Comparison of ENCODE assay signal across 18 cellular contexts in genomic region chr6:10553869-10554268, GRCh38. TPM values are rescaled to one million over a fixed set of nuclear protein-coding genes. Genes with fewer than 3 reads are reported as not detected.
DNase-seq lines count a peak whose midpoint lies in the region; ATAC-seq and TF ChIP-seq lines count a peak whose summit lies in the region.
"Had no signal": no experiment of that assay in that cellular context is flagged by ENCODE, and none has a peak within 500 bp of the region (broad histone marks: within the 10 kb centered on the region; RNA-seq: fewer than 3 reads in every experiment).

No MANE protein-coding gene starts in this region.

- CTCF ChIA-PET in WTC11 (lab: Charles Lee), result no interaction called here

- no peaks in the 10 kb centered on the region for H3K9me2 ChIP-seq in GM23338 (ENCODE audit: insufficient read depth)

- H3K36me3 Mint-ChIP-seq in GM23338 (ENCODE audit: low read depth) (peaks cover 25% of the 10 kb centered on the region), WTC11 (peaks cover 3% of the 10 kb centered on the region; the same call in 1 of the 2 replicates)

- H3K9me3 ChIP-seq in gastroesophageal sphincter (no peaks in the 10 kb centered on the region), stomach (no peaks in the 10 kb centered on the region)
- H3K9me3 ChIP-seq: A549; BLaER1 treated with 17β-estradiol and CSF1 and Interleukin-3, amounts not matched to agents 10 nM and 100 nM had no signal

- H3K4me3 Mint-ChIP-seq in GM23338 (no peak overlapping the region; the same call in 2 of the 3 replicates), WTC11 (no peak overlapping the region)
- H3K4me3 Mint-ChIP-seq: CD8-positive, alpha-beta memory T cell had no signal

- H3K27me3 ChIP-seq in GM23338 (ENCODE audit: insufficient read depth), result no peaks in the 10 kb centered on the region
- no peaks in the 10 kb centered on the region for H3K27me3 ChIP-seq in gastroesophageal sphincter
- no peaks in the 10 kb centered on the region for H3K27me3 ChIP-seq in stomach
- H3K27me3 ChIP-seq: BLaER1 treated with 17β-estradiol and CSF1 and Interleukin-3, amounts not matched to agents 10 nM and 100 nM had no signal

- H2AFZ ChIP-seq in GM23338, result no peak overlapping the region

- H3K4me1 Mint-ChIP-seq in GM23338 (peaks cover 32% of the 10 kb centered on the region), WTC11 (peaks cover 61% of the 10 kb centered on the region)

- peaks cover 36% of the 10 kb centered on the region for H3K79me2 ChIP-seq in GM23338 (replicated peaks; ENCODE audit: insufficient read depth)

- H3K4me1 ChIP-seq in GM23338 (ENCODE audit: insufficient read depth), result peaks cover 26% of the 10 kb centered on the region
- peaks cover 7 to 62% (median 10%) of the 10 kb centered on the region in 3 donors for H3K4me1 ChIP-seq in gastroesophageal sphincter
- H3K4me1 ChIP-seq in stomach, result peaks cover 27 to 79% (median 51%) of the 10 kb centered on the region in 4 donors

- intact Hi-C loops in stomach (cut with DNase I; ENCODE audit: low total_unique reads), result no loop called here

- H3K27ac Mint-ChIP-seq in GM23338 (peak overlapping the region; percentile 76), WTC11 (peak overlapping the region; percentile 71)
- H3K27ac Mint-ChIP-seq: CD8-positive, alpha-beta memory T cell had no signal

- no peaks in the 10 kb centered on the region for H4K20me1 ChIP-seq in GM23338 (replicated peaks; ENCODE audit: insufficient read depth)
- H4K20me1 ChIP-seq: BLaER1 treated with 17β-estradiol and CSF1 and Interleukin-3, amounts not matched to agents 10 nM and 100 nM had no signal

- TF ChIP-seq EP300 in gastroesophageal sphincter (IDR thresholded peaks at IDR 0.05), result no peak
- no peak for TF ChIP-seq EP300 in stomach (IDR thresholded peaks at IDR 0.05)

- TF ChIP-seq CTCF in GM23338 (conservative IDR thresholded peaks at IDR 0.05; ENCODE audit: low read depth in 2 of 2), result no peak
- no peak for TF ChIP-seq CTCF in WTC11 (IDR thresholded peaks at IDR 0.05)
- no peak for TF ChIP-seq CTCF in gastroesophageal sphincter (IDR thresholded peaks at IDR 0.05)
- no peak for TF ChIP-seq CTCF in stomach (IDR thresholded peaks at IDR 0.05)

- POLR2A ChIA-PET in WTC11 (lab: Charles Lee), result no interaction called here

- H3K36me3 ChIP-seq in GM23338 (ENCODE audit: insufficient read depth) (no peaks in the 10 kb centered on the region), gastroesophageal sphincter (no peaks in the 10 kb centered on the region), stomach (no peaks in the 10 kb centered on the region)

- H3K27me3 Mint-ChIP-seq in GM23338 (ENCODE audit: insufficient read depth, low read depth, poor library complexity) (peaks cover 10% of the 10 kb centered on the region), WTC11 (ENCODE audit: low read depth) (no peaks in the 10 kb centered on the region)

- H3K9me3 Mint-ChIP-seq in GM23338 (no peaks in the 10 kb centered on the region; the same call in 2 of the 3 replicates), WTC11 (no peaks in the 10 kb centered on the region)

- no peak overlapping the region for H3K4me3 ChIP-seq in GM23338
- no peak overlapping the region for H3K4me3 ChIP-seq in gastroesophageal sphincter
- H3K4me3 ChIP-seq in stomach, result no peak overlapping the region
- H3K4me3 ChIP-seq: A549; BLaER1 treated with 17β-estradiol and CSF1 and Interleukin-3, amounts not matched to agents 10 nM and 100 nM; SK-N-MC had no signal

- H3K4me2 ChIP-seq in GM23338, result peak overlapping the region; percentile 90
- H3K4me2 ChIP-seq: A549; BLaER1 treated with 17β-estradiol and CSF1 and Interleukin-3, amounts not matched to agents 10 nM and 100 nM had no signal

- no peaks in the 10 kb centered on the region; the same call in 1 of the 2 replicates for H3F3A ChIP-seq in GM23338 (replicated peaks; ENCODE audit: low read depth)

- peak overlapping the region; percentile 85 for H3K27ac ChIP-seq in GM23338 (ENCODE audit: low read depth)
- peak overlapping the region; percentile 84 to 87 (median 86) for H3K27ac ChIP-seq in gastroesophageal sphincter
- peak overlapping the region in 3 of 5 donors; percentile 13 to 73 (median 59) for H3K27ac ChIP-seq in stomach
- H3K27ac ChIP-seq: A549; BLaER1 treated with 17β-estradiol and CSF1 and Interleukin-3, amounts not matched to agents 10 nM and 100 nM; SK-N-MC had no signal

- WGBS in gastroesophageal sphincter (ENCODE audit: low coverage in 1 of 2), 2 donors, result 33 to 38% methylated on average over 1 of the region's 1 CpG
- 68 to 90% (median 87%) methylated on average over 1 of the region's 1 CpG for WGBS in stomach, 5 donors

- TF ChIP-seq POLR2A in gastroesophageal sphincter (IDR thresholded peaks at IDR 0.05) (no peak), stomach (IDR thresholded peaks at IDR 0.05) (no peak)

- ATAC-seq in GM23338 (no peak), WTC11 (no peak), gastroesophageal sphincter (peak; percentile 32), HG03442 (IDR thresholded peaks at IDR 0.05; ENCODE audit: unreplicated experiment) (no peak), HG03520 (IDR thresholded peaks at IDR 0.05; ENCODE audit: unreplicated experiment) (no peak)
- ATAC-seq: A549 had no signal

- DNase-seq in GM23338 (ENCODE audit: low spot score) (no peak), WTC11 (ENCODE audit: low spot score) (no peak), stomach (no peak), NCI-H2029 treated with DMSO at 0.1 percent for 48 hours (lab: John Stamatoyannopoulos, UW) (no peak)
- DNase-seq: CD8-positive, alpha-beta memory T cell; DMS53; GOT3; KBM-7; NCI-H1417 treated with DMSO at 0.1 percent for 48 hours; NCI-H2081 treated with DMSO at 0.1 percent for 48 hours; NCI-H748 treated with DMSO at 0.1 percent for 48 hours; Right ventricle myocardium superior had no signal

TF ChIP-seq in GM23338, 12 proteins besides CTCF, POLR2A, EP300 and RAD21 (continues in another document):
- no peak for TF ChIP-seq EZH2phosphoT487 (IDR thresholded peaks at IDR 0.05; ENCODE audit: unreplicated experiment)
- TF ChIP-seq EZH2 (IDR thresholded peaks at IDR 0.05; ENCODE audit: low read depth, unreplicated experiment), result no peak
- no peak for TF ChIP-seq CREB1 (CRISPR knock-in tag; IDR thresholded peaks at IDR 0.05; ENCODE audit: low read depth)
- TF ChIP-seq JUNB (IDR thresholded peaks at IDR 0.05; ENCODE audit: unreplicated experiment), result no peak

TF ChIP-seq in WTC11, 78 proteins besides CTCF, POLR2A, EP300 and RAD21:
- TF ChIP-seq NFYB (CRISPR knock-in tag; conservative IDR thresholded peaks at IDR 0.05; ENCODE audit: low read depth), result no peak
- TF ChIP-seq MLX (CRISPR knock-in tag; IDR thresholded peaks at IDR 0.05), result no peak

RNA-seq across cellular contexts. Expression of gene GCNT2, which starts 32.7 kb away (rescaled TPM):
- 135 and 137 TPM in 2 replicates for total RNA-seq in GM23338 (2014; rRNA removed; shearing (Covaris generic))
- 27.2 and 28.3 TPM in 2 replicates for polyA plus RNA-seq in GM23338 (2016; fragmentation: Nextera tagmentation; extraction: Ambion mirVana)
- total RNA-seq in WTC11 (2021), result 51.2 to 66.7 TPM (median 62.7 TPM) in 3 replicates
- total RNA-seq in gastroesophageal sphincter, result 10 to 100 TPM; 14.9 to 36.7 (median 23.6) TPM
- total RNA-seq in stomach, result 100 to 1,000 TPM in 1 of 5 donors, 10 to 100 TPM in 4; 22.0 to 132 (median 50.0) TPM
- polyA plus RNA-seq in stomach, result 10 to 100 TPM in 1 of 3 donors, 1 to 10 TPM in 2; 4.5 to 11.6 (median 7.3) TPM
